15 cellular contexts compared by ENCODE assay signal in the genomic region with DNA sequence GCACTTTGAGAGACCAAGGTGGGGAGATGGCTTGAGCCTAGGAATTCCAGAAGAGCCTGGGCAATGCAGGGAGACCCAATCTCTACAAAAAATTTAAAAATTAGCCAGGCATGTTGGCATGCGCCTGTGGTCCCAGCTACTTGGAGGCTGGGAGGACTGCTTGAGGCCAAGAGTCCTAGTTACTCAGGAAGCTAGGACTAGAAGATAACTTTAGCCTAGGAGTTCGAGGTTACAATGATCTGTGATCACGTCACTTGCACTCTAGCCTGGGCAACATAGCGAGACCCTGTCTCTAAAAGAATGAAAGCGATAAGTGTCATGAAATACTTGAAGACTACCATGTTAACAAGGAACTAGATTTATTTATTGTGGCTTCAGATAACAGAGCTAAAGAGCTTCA. TPM values are rescaled to one million over a fixed set of nuclear protein-coding genes. Genes with fewer than 3 reads are reported as not detected.
DNase-seq lines count a peak whose midpoint lies in the region; ATAC-seq and TF ChIP-seq lines count a peak whose summit lies in the region.
"Had no signal": no experiment of that assay in that cellular context is flagged by ENCODE, and none has a peak within 500 bp of the region (broad histone marks: within the 10 kb centered on the region; RNA-seq: fewer than 3 reads in every experiment).

No MANE protein-coding gene starts in this region.

- no peaks in the 10 kb centered on the region for H3K9me3 Mint-ChIP-seq in osteocyte (ENCODE audit: unreplicated experiment)

- ATAC-seq in Right ventricle myocardium superior (ENCODE audit: poor library complexity) = no peak
- no peak for ATAC-seq in GM19351 (IDR thresholded peaks at IDR 0.05; ENCODE audit: unreplicated experiment)
- ATAC-seq in GM18868 (IDR thresholded peaks at IDR 0.05; ENCODE audit: unreplicated experiment) = no peak

- H3K27ac ChIP-seq in left ventricle myocardium inferior (replicated peaks) (peak overlapping the region; percentile 98), breast epithelium (peak overlapping the region; percentile 94)

- H3K9me3 ChIP-seq in left ventricle myocardium inferior (replicated peaks) = no peaks in the 10 kb centered on the region
- no peaks in the 10 kb centered on the region for H3K9me3 ChIP-seq in breast epithelium

- no peak overlapping the region for H3K4me3 ChIP-seq in left ventricle myocardium inferior
- no peak overlapping the region for H3K4me3 ChIP-seq in breast epithelium
- H3K4me3 ChIP-seq: cardiac muscle cell had no signal

- peaks cover 59% of the 10 kb centered on the region for H3K4me1 Mint-ChIP-seq in osteocyte (ENCODE audit: unreplicated experiment)

- TF ChIP-seq POLR2A in breast epithelium (IDR thresholded peaks at IDR 0.05) = no peak

- H3K4me3 Mint-ChIP-seq in osteocyte (ENCODE audit: unreplicated experiment) = peak overlapping the region; percentile 97

- intact Hi-C loops in left ventricle myocardium inferior (cut with micrococcal nuclease) = loop anchor here (10.0 kb wide), 1 partner anchor 52 kb away; a partner anchor contains a TSS
- intact Hi-C loops in Right ventricle myocardium superior (cut with DNase I) = no loop called here
- intact Hi-C loops in breast epithelium (cut with DNase I; ENCODE audit: low total_unique reads) = no loop called here

- no peak for DNase-seq in left ventricle myocardium inferior
- DNase-seq in Right ventricle myocardium superior = no peak
- DNase-seq in breast epithelium (ENCODE audit: low spot score in 2 of 2) = no peak
- DNase-seq in osteocyte (ENCODE audit: extremely low spot score, unreplicated experiment) = no peak
- DNase-seq in NCI-H82 (lab: John Stamatoyannopoulos, UW) = no peak
- DNase-seq in activated CD8-positive, alpha-beta memory T cell treated with anti-CD3 and anti-CD28 coated beads for 24 hours = no peak
- DNase-seq: activated CD4-positive, alpha-beta T cell treated with anti-CD3 and anti-CD28 coated beads for 1 hour; COR-L47; effector CD8-positive, alpha-beta T cell; NCI-H2081 treated with DMSO at 0.1 percent for 48 hours; NCI-H748 treated with DMSO at 0.1 percent for 48 hours; stimulated activated CD4-positive, alpha-beta T cell treated with anti-CD3 and anti-CD28 coated beads, Interleukin-2, amount 100 ng/mL, for 24 hours had no signal

- H3K36me3 Mint-ChIP-seq in osteocyte (ENCODE audit: unreplicated experiment) = peaks cover 6% of the 10 kb centered on the region

- H3K4me1 ChIP-seq in left ventricle myocardium inferior = peaks cover 67% of the 10 kb centered on the region
- no peaks in the 10 kb centered on the region for H3K4me1 ChIP-seq in breast epithelium

- H3K36me3 ChIP-seq in left ventricle myocardium inferior (no peaks in the 10 kb centered on the region), breast epithelium (no peaks in the 10 kb centered on the region)
- H3K36me3 ChIP-seq: cardiac muscle cell had no signal

- H3K27ac Mint-ChIP-seq in osteocyte (ENCODE audit: unreplicated experiment) = peak overlapping the region; percentile 98

- no peaks in the 10 kb centered on the region for H3K27me3 ChIP-seq in left ventricle myocardium inferior (ENCODE audit: low read depth)
- no peaks in the 10 kb centered on the region for H3K27me3 ChIP-seq in breast epithelium
- H3K27me3 ChIP-seq: cardiac muscle cell had no signal

- TF ChIP-seq CTCF in left ventricle myocardium inferior (IDR thresholded peaks at IDR 0.05; ENCODE audit: borderline replicate concordance) (no peak), breast epithelium (IDR thresholded peaks at IDR 0.05) (no peak), osteocyte (IDR thresholded peaks at IDR 0.05) (no peak)

- H3K27me3 Mint-ChIP-seq in osteocyte (ENCODE audit: unreplicated experiment) = no peaks in the 10 kb centered on the region

RNA-seq across cellular contexts. Expression of a gene that starts 3.5 kb away (rescaled TPM):
- total RNA-seq in left ventricle myocardium inferior (29.8 TPM), Right ventricle myocardium superior (29.1 TPM), breast epithelium (10 to 100 TPM; 31.4 to 34.1 (median 33.4) TPM), osteocyte (46.6 and 50.0 TPM in 2 replicates)

RNA-seq across cellular contexts. Expression of a gene that starts 53.2 kb away (rescaled TPM):
- total RNA-seq in left ventricle myocardium inferior = 534 TPM
- total RNA-seq in Right ventricle myocardium superior = 569 TPM
- total RNA-seq in breast epithelium = 100 to 1,000 TPM; 286 to 394 (median 306) TPM
- 294 TPM in 2 replicates for total RNA-seq in osteocyte
